ENCODE assay signal across 33 cellular contexts in the genomic region with DNA sequence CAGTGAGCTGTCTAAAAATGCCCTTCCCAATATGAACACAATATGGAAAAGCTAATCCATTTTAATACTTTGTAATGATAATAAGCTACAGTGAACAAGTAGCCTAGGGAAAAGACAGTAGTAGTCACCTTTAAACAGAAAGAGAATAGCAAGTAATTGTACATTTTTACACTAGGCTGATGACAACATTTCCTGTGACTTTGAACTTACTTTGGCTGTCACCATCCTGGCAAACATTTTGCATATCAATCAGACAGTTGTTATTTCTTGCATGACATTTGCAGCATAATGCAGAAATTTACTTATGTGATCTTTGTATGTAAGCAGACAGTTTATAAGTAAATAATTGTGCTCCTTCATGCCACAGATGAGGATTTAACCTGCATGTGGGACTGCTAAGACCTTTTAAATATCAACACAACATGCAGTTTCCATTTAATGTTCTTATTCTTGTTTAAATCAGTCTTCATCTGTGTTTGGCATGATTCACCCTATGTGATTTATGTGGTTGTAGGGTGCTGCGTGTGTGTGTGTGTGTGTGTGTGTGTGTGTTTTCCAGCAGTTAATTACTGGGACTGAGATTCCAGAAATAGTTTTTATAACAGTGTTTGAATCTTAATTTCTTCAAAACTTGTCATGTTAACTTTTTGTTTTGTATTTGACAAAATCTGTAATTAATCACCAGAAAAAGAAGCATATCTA.
A peak's percentile ranks its signal among the peaks of the same experiment; 100 is the strongest.
DNase-seq lines count a peak whose midpoint lies in the region; ATAC-seq, FAIRE-seq and TF ChIP-seq lines count a peak whose summit lies in the region.
"Had no signal": no experiment of that assay in that cellular context is flagged by ENCODE, and none has a peak within 500 bp of the region (broad histone marks: within the 10 kb centered on the region; RNA-seq: fewer than 3 reads in every experiment).

No MANE protein-coding gene starts in this region.

- no peak overlapping the region for H3K27ac Mint-ChIP-seq in astrocyte (ENCODE audit: unreplicated experiment)
- H3K27ac Mint-ChIP-seq: activated B cell treated with CpG ODN at 0.5 μM for 24 hours; activated naive CD8-positive, alpha-beta T cell; CD4-positive, alpha-beta T cell; endodermal cell had no signal

- H3K4me2 ChIP-seq in astrocyte (ENCODE audit: low read length) = no peak overlapping the region

- no peak overlapping the region for H2AFZ ChIP-seq in astrocyte (ENCODE audit: low read depth, low read length)
- H2AFZ ChIP-seq: parathyroid adenoma had no signal

- no peaks in the 10 kb centered on the region for H3K36me3 Mint-ChIP-seq in astrocyte (ENCODE audit: low read depth, unreplicated experiment)
- H3K36me3 Mint-ChIP-seq: activated naive CD8-positive, alpha-beta T cell had no signal

- no peaks in the 10 kb centered on the region for H3K79me2 ChIP-seq in astrocyte (ENCODE audit: insufficient read depth, low read length)
- H3K79me2 ChIP-seq: parathyroid adenoma had no signal

- no peaks in the 10 kb centered on the region for H3K36me3 ChIP-seq in astrocyte (ENCODE audit: insufficient read depth, low read length)
- H3K36me3 ChIP-seq: esophagus muscularis mucosa, gastroesophageal sphincter, MG63, suprapubic skin, upper lobe of left lung had no signal

- H3K4me1 Mint-ChIP-seq in astrocyte (ENCODE audit: low read depth, unreplicated experiment) = peaks cover 6% of the 10 kb centered on the region
- H3K4me1 Mint-ChIP-seq: activated B cell treated with CpG ODN at 0.5 μM for 24 hours had no signal

- H3K4me1 ChIP-seq in astrocyte (ENCODE audit: insufficient read depth, low read length) = peaks cover 10% of the 10 kb centered on the region
- H3K4me1 ChIP-seq: esophagus muscularis mucosa, gastroesophageal sphincter, parathyroid adenoma, suprapubic skin, upper lobe of left lung had no signal

- no peak for TF ChIP-seq CTCF in astrocyte (IDR thresholded peaks at IDR 0.05; ENCODE audit: insufficient read depth, low read depth, low read length)
- no peak for TF ChIP-seq CTCF in fibroblast of mammary gland (conservative IDR thresholded peaks at IDR 0.05; ENCODE audit: control insufficient read depth, insufficient read depth, low read depth, low read length)

- no peak overlapping the region for H3K27ac ChIP-seq in astrocyte (ENCODE audit: low read depth, low read length)
- H3K27ac ChIP-seq: esophagus muscularis mucosa, gastroesophageal sphincter, parathyroid adenoma, suprapubic skin, upper lobe of left lung had no signal

- H3K9ac ChIP-seq in astrocyte (ENCODE audit: low read length) = no peak overlapping the region
- H3K9ac ChIP-seq: parathyroid adenoma had no signal

- DNase-seq in HCEC 1CT (peak; percentile 61), astrocyte (ENCODE audit: low read depth) (peak; percentile 36), fibroblast of mammary gland (ENCODE audit: low read depth) (peak; percentile 54), renal cortical epithelial cell (ENCODE audit: low read depth) (peak; percentile 32), ACHN (no peak)
- DNase-seq: activated B cell treated with CpG ODN at 0.5 μM for 24 hours; activated CD4-positive, alpha-beta T cell treated with anti-CD3 and anti-CD28 coated beads, Interleukin-2, amount 50 U/mL, for 1 hour; activated effector memory CD4-positive, alpha-beta T cell treated with anti-CD3 and anti-CD28 coated beads, Interleukin-2, amount 50 U/mL, for 16 hours; activated T-cell treated with anti-CD3 and anti-CD28 coated beads, Interleukin-2, amount 50 U/mL, for 1 hour; anterior cingulate cortex; CD4-positive, alpha-beta T cell; central memory CD4-positive, alpha-beta T cell; endodermal cell; hippocampal formation; MG63; NCI-H1105 treated with DMSO at 0.1 percent for 48 hours; NCI-H187 treated with DMSO at 0.1 percent for 48 hours; NCI-H2171; NCI-H510A; NK-92 treated with Interleukin-12 subunit alpha and Interleukin-12 subunit beta, amount 100 ng/mL, for 24 hours; small intestine; stimulated activated naive CD4-positive, alpha-beta T cell; T-helper 1 cell; upper lobe of left lung had no signal

- H3K9me3 ChIP-seq in astrocyte (ENCODE audit: insufficient read depth, low read depth, low read length) = no peaks in the 10 kb centered on the region
- H3K9me3 ChIP-seq: esophagus muscularis mucosa, gastroesophageal sphincter, MG63, suprapubic skin, upper lobe of left lung had no signal

- H3K4me3 Mint-ChIP-seq in astrocyte (ENCODE audit: unreplicated experiment) = no peak overlapping the region
- H3K4me3 Mint-ChIP-seq: activated B cell treated with CpG ODN at 0.5 μM for 24 hours; activated naive CD8-positive, alpha-beta T cell; CD4-positive, alpha-beta T cell; endodermal cell; neural crest cell had no signal

- in situ Hi-C loops in ACHN (cut with HindIII; ENCODE audit: low pct_ligation_motif_present, low pct_unique_long_range_greater_than_20kb, low sequenced_read_pairs) = no loop called here

- H3K27me3 Mint-ChIP-seq in astrocyte (ENCODE audit: low read depth, unreplicated experiment) = no peaks in the 10 kb centered on the region
- H3K27me3 Mint-ChIP-seq: activated B cell treated with CpG ODN at 0.5 μM for 24 hours; activated naive CD8-positive, alpha-beta T cell; CD4-positive, alpha-beta T cell had no signal

- no peaks in the 10 kb centered on the region for H3K27me3 ChIP-seq in astrocyte (ENCODE audit: insufficient read depth, low read length)
- H3K27me3 ChIP-seq: esophagus muscularis mucosa, gastroesophageal sphincter, MG63, suprapubic skin, upper lobe of left lung had no signal

- ATAC-seq in HG03354 (IDR thresholded peaks at IDR 0.05; ENCODE audit: poor library complexity, severe bottlenecking, unreplicated experiment) = no peak
- no peak for ATAC-seq in GM18502 (IDR thresholded peaks at IDR 0.05; ENCODE audit: poor library complexity, unreplicated experiment)
- ATAC-seq: gastroesophageal sphincter had no signal

- H3K9me3 Mint-ChIP-seq in astrocyte (ENCODE audit: unreplicated experiment) = no peaks in the 10 kb centered on the region
- H3K9me3 Mint-ChIP-seq: activated B cell treated with CpG ODN at 0.5 μM for 24 hours; CD4-positive, alpha-beta T cell had no signal

- FAIRE-seq in astrocyte (lab: Jason Lieb, UNC) = no peak
- FAIRE-seq: GM18507, small intestine had no signal

- H4K20me1 ChIP-seq in astrocyte (ENCODE audit: insufficient read depth, low read length) = no peaks in the 10 kb centered on the region

- H3K4me3 ChIP-seq in astrocyte (ENCODE audit: insufficient read depth, low read depth, low read length) (no peak overlapping the region), fibroblast of mammary gland (ENCODE audit: control insufficient read depth, low read depth, low read length) (no peak overlapping the region)
- H3K4me3 ChIP-seq: esophagus muscularis mucosa, gastroesophageal sphincter, MG63, suprapubic skin, upper lobe of left lung had no signal
